Comparison of ENCODE assay signal across 16 cellular contexts in the genomic region with DNA sequence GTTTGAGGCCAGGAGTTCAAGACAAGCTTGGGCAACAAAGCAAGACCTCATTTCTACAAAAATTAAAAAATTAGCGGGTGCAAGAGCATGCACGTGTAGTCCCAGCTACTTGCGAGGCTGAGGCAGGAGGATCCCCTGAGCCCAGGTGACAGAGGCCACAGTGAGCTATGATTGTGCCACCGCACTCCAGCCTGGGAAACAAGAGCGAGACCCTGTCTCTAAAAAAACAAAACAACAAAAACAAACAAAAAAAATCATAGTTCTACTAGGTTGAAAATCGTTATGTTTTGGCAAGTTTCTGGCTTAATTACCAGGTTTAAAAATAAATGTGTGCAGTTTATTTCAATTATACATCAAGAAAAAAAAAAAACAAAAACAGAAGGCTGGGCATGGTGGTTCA. TPM values are rescaled to one million over a fixed set of nuclear protein-coding genes. Genes with fewer than 3 reads are reported as not detected.
DNase-seq lines count a peak whose midpoint lies in the region; ATAC-seq and TF ChIP-seq lines count a peak whose summit lies in the region.
"Had no signal": no experiment of that assay in that cellular context is flagged by ENCODE, and none has a peak within 500 bp of the region (broad histone marks: within the 10 kb centered on the region; RNA-seq: fewer than 3 reads in every experiment).

No MANE protein-coding gene starts in this region.

- H4K20me1 ChIP-seq in Loucy (ENCODE audit: insufficient read depth, low read length, poor library complexity, severe bottlenecking) = peaks cover 70% of the 10 kb centered on the region

- H3K9me3 ChIP-seq in Loucy (ENCODE audit: insufficient read depth, low read depth, low read length) (no peaks in the 10 kb centered on the region), adipocyte (ENCODE audit: control insufficient read depth, low read length) (no peaks in the 10 kb centered on the region)
- H3K9me3 ChIP-seq: ascending aorta, upper lobe of right lung had no signal

- H3K9me3 Mint-ChIP-seq in T-helper 2 cell treated with Interferon-gamma antibody and Interleukin-4, amounts not matched to agents 5 μg/mL and 100 μg/mL, for 36 hours = no peaks in the 10 kb centered on the region
- no peaks in the 10 kb centered on the region for H3K9me3 Mint-ChIP-seq in neural crest cell

- TF ChIP-seq CTCF in Loucy (conservative IDR thresholded peaks at IDR 0.05; ENCODE audit: low read length) = no peak
- TF ChIP-seq CTCF in neural crest cell (conservative IDR thresholded peaks at IDR 0.05) = no peak

- H3K4me2 ChIP-seq in Loucy (ENCODE audit: low read depth, low read length, poor library complexity, severe bottlenecking) = peak overlapping the region; percentile 99

- H3K4me1 Mint-ChIP-seq in T-helper 2 cell treated with Interferon-gamma antibody and Interleukin-4, amounts not matched to agents 5 μg/mL and 100 μg/mL, for 36 hours (ENCODE audit: low read depth) = peaks cover 47% of the 10 kb centered on the region
- H3K4me1 Mint-ChIP-seq in neural crest cell = peaks cover 50% of the 10 kb centered on the region

- H3K9me2 ChIP-seq in Loucy (replicated peaks; ENCODE audit: low read depth, low read length) = no peaks in the 10 kb centered on the region

- no peak overlapping the region for H2AFZ ChIP-seq in Loucy (ENCODE audit: low read length)

- peaks cover 76% of the 10 kb centered on the region for H3K79me2 ChIP-seq in Loucy (ENCODE audit: insufficient read depth, low read length)

- H3K4me3 Mint-ChIP-seq in T-helper 2 cell treated with Interferon-gamma antibody and Interleukin-4, amounts not matched to agents 5 μg/mL and 100 μg/mL, for 36 hours = peak overlapping the region; percentile 73
- peak overlapping the region; percentile 99 for H3K4me3 Mint-ChIP-seq in neural crest cell

- H3K4me3 ChIP-seq in Loucy (ENCODE audit: low read length, poor library complexity, severe bottlenecking) (peak overlapping the region; percentile 84), adipocyte (ENCODE audit: low read length) (peak overlapping the region; percentile 99)

- H3K36me3 Mint-ChIP-seq in T-helper 2 cell treated with Interferon-gamma antibody and Interleukin-4, amounts not matched to agents 5 μg/mL and 100 μg/mL, for 36 hours (ENCODE audit: low read depth) = peaks cover 53% of the 10 kb centered on the region
- peaks cover 10% of the 10 kb centered on the region for H3K36me3 Mint-ChIP-seq in neural crest cell (ENCODE audit: low read depth)

- no peaks in the 10 kb centered on the region for H3K27me3 Mint-ChIP-seq in T-helper 2 cell treated with Interferon-gamma antibody and Interleukin-4, amounts not matched to agents 5 μg/mL and 100 μg/mL, for 36 hours (ENCODE audit: low read depth)
- H3K27me3 Mint-ChIP-seq in neural crest cell (ENCODE audit: low read depth) = peaks cover 6% of the 10 kb centered on the region

- H3K27ac Mint-ChIP-seq in T-helper 2 cell treated with Interferon-gamma antibody and Interleukin-4, amounts not matched to agents 5 μg/mL and 100 μg/mL, for 36 hours = peak overlapping the region; percentile 26
- no peak overlapping the region for H3K27ac Mint-ChIP-seq in neural crest cell (ENCODE audit: unreplicated experiment)

- H3K27me3 ChIP-seq in Loucy (ENCODE audit: insufficient read depth, low read length, poor library complexity, severe bottlenecking) = peaks cover 7% of the 10 kb centered on the region
- H3K27me3 ChIP-seq in adipocyte (replicated peaks; ENCODE audit: control insufficient read depth, insufficient read depth, low read length) = no peaks in the 10 kb centered on the region
- H3K27me3 ChIP-seq: ascending aorta, upper lobe of right lung had no signal

- no peaks in the 10 kb centered on the region for H3F3A ChIP-seq in Loucy (ENCODE audit: low read depth)

- no peak for DNase-seq in T-helper 2 cell treated with Interferon-gamma antibody and Interleukin-4, amounts not matched to agents 5 μg/mL and 100 μg/mL, for 36 hours (ENCODE audit: low spot score)
- no peak for DNase-seq in T-helper 2 cell
- DNase-seq in adipocyte (ENCODE audit: low read depth) = no peak
- no peak for DNase-seq in neural crest cell (ENCODE audit: low read depth, low spot score)
- no peak for DNase-seq in foreskin melanocyte
- DNase-seq in NCI-H1092 treated with DMSO at 0.1 percent for 48 hours (lab: John Stamatoyannopoulos, UW) = no peak
- DNase-seq: DMS 273 treated with DMSO at 0.1 percent for 48 hours; effector CD4-positive, alpha-beta T cell; HCEC 1CT; left colon; NCI-H1694; NCI-H774; upper lobe of right lung had no signal

- H3K9ac ChIP-seq in Loucy (ENCODE audit: low read depth, low read length, poor library complexity, severe bottlenecking) (peak overlapping the region; percentile 41), adipocyte (ENCODE audit: low read length) (no peak overlapping the region)

- ATAC-seq in HG03175 (IDR thresholded peaks at IDR 0.05; ENCODE audit: unreplicated experiment) = no peak
- ATAC-seq: left colon, upper lobe of right lung had no signal

- peaks cover 18% of the 10 kb centered on the region; the same call in 1 of the 2 replicates for H3K36me3 ChIP-seq in Loucy (ENCODE audit: insufficient read depth, low read length)
- H3K36me3 ChIP-seq in adipocyte (ENCODE audit: control insufficient read depth, insufficient read depth, low read length, severe bottlenecking) = peaks cover 40% of the 10 kb centered on the region

- H3K4me1 ChIP-seq in Loucy (ENCODE audit: insufficient read depth, low read length, poor library complexity, severe bottlenecking) (peaks cover 57% of the 10 kb centered on the region), adipocyte (ENCODE audit: control insufficient read depth, insufficient read depth, low read length) (peaks cover 48% of the 10 kb centered on the region)

RNA-seq across cellular contexts. Expression of gene EIF2S2, which starts 2.6 kb away (rescaled TPM):
- total RNA-seq in neural crest cell = 106 and 111 TPM in 2 replicates
